In genomic region chr11:83063073-83063754, GRCh38 we compare ENCODE assay signal across 8 cellular contexts. TPM values are rescaled to one million over a fixed set of nuclear protein-coding genes. Genes with fewer than 3 reads are reported as not detected.
A peak's percentile ranks its signal among the peaks of the same experiment; 100 is the strongest.
DNase-seq lines count a peak whose midpoint lies in the region; ATAC-seq, FAIRE-seq and TF ChIP-seq lines count a peak whose summit lies in the region.

No MANE protein-coding gene starts in this region.

- intact Hi-C loops in body of pancreas (cut with DNase I), result loop anchor here (10.0 kb wide), 1 partner anchor 58 kb away; no protein-coding TSS in a partner anchor
- intact Hi-C loops in posterior vena cava (cut with DNase I), result no loop called here

- TF ChIP-seq CTCF in HL-60 (IDR thresholded peaks at IDR 0.05; ENCODE audit: insufficient read depth, low read length), result no peak
- TF ChIP-seq CTCF in body of pancreas (IDR thresholded peaks at IDR 0.05), result no peak

- WGBS in body of pancreas, 2 donors, result 50 to 60% methylated on average over 7 of the region's 7 CpGs

- H3K4me1 ChIP-seq in body of pancreas, result no peaks in the 10 kb centered on the region
- H3K4me1 ChIP-seq in muscle layer of duodenum (ENCODE audit: control insufficient read depth in 1 of 2, insufficient read depth in 2 of 2, low read length in 2 of 2), result no peaks in the 10 kb centered on the region

- DNase-seq in GM12892 (ENCODE audit: insufficient read length) (no peak), HL-60 (ENCODE audit: low read depth in 1 of 2, low spot score in 1 of 2) (peak in 1 of 2 experiments; percentile 12), body of pancreas (no peak), posterior vena cava (ENCODE audit: low spot score) (no peak), GOT3 (lab: John Stamatoyannopoulos, UW) (no peak), NCI-H2171 (lab: John Stamatoyannopoulos, UW) (no peak)

- no peaks in the 10 kb centered on the region for H3K27me3 ChIP-seq in HL-60 (ENCODE audit: insufficient read depth, poor library complexity, severe bottlenecking)
- H3K27me3 ChIP-seq in body of pancreas, result no peaks in the 10 kb centered on the region
- H3K27me3 ChIP-seq in muscle layer of duodenum (ENCODE audit: low read depth, low read length), result no peaks in the 10 kb centered on the region

- no peaks in the 10 kb centered on the region for H3K9me3 ChIP-seq in body of pancreas
- no peaks in the 10 kb centered on the region for H3K9me3 ChIP-seq in muscle layer of duodenum (ENCODE audit: control insufficient read depth in 1 of 2, low read length in 2 of 2)

- H3K36me3 ChIP-seq in body of pancreas (replicated peaks in 1 of 2; ENCODE audit: insufficient read depth in 1 of 2, low read depth in 2 of 2) (no peaks in the 10 kb centered on the region), muscle layer of duodenum (ENCODE audit: control insufficient read depth in 1 of 2, insufficient read depth in 2 of 2, low read length in 2 of 2) (no peaks in the 10 kb centered on the region)

- FAIRE-seq in GM12892 (lab: Jason Lieb, UNC), result peak; percentile 95

- peak; percentile 69 for ATAC-seq in GM21515 (IDR thresholded peaks at IDR 0.05; ENCODE audit: unreplicated experiment)
- ATAC-seq in body of pancreas, result peak; percentile 33

- H3K4me3 ChIP-seq in HL-60 (replicated peaks; ENCODE audit: insufficient read depth, low read length), result peak overlapping the region; percentile 1; the same call in 1 of the 2 replicates
- H3K4me3 ChIP-seq in body of pancreas, result no peak overlapping the region
- peak overlapping the region in 1 of 2 donors; percentile 2 for H3K4me3 ChIP-seq in muscle layer of duodenum (ENCODE audit: low read depth in 1 of 2, low read length in 2 of 2)

- H3K27ac ChIP-seq in HL-60 (replicated peaks), result no peak overlapping the region
- no peak overlapping the region for H3K27ac ChIP-seq in body of pancreas
- peak overlapping the region; percentile 32 for H3K27ac ChIP-seq in muscle layer of duodenum (ENCODE audit: low read length)

- TF ChIP-seq POLR2A in GM12892 (IDR thresholded peaks at IDR 0.05; ENCODE audit: low read depth, low read length) (no peak), body of pancreas (IDR thresholded peaks at IDR 0.05) (no peak)

RNA-seq across cellular contexts. Expression of gene RAB30, which starts 8.5 kb away (rescaled TPM):
- polyA plus RNA-seq in GM12892 (2012; ENCODE audit: missing spikeins), result 14.6 TPM
- total RNA-seq in body of pancreas, result 10 to 100 TPM in 1 of 2 donors, 1 to 10 TPM in 1; 1.6 to 10.4 TPM
- 10 to 100 TPM; 22.1 to 27.9 TPM for total RNA-seq in posterior vena cava
